9 cellular contexts compared by ENCODE assay signal in the genomic region with DNA sequence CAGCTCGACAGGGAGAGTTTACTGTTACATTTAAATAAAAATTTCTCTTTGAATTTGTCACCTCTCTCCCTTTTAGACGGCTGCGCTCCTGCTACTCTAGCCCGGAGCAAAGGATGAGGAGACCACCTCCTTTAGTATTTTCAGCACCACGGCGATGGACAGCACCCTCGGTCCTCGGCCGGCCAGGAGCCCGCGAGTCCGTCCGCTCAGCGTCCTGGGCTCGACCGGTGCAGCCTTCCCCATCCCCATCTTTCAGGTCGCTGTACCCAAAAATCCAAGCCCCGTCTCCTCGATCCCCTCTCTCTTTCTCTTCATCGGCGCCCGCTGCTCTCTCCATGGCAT. TPM values are rescaled to one million over a fixed set of nuclear protein-coding genes. Genes with fewer than 3 reads are reported as not detected.
DNase-seq lines count a peak whose midpoint lies in the region; ATAC-seq, FAIRE-seq and TF ChIP-seq lines count a peak whose summit lies in the region.
"Had no signal": no experiment of that assay in that cellular context is flagged by ENCODE, and none has a peak within 500 bp of the region (broad histone marks: within the 10 kb centered on the region; RNA-seq: fewer than 3 reads in every experiment).

No MANE protein-coding gene starts in this region.

- WGBS in H1 (ENCODE audit: extremely low coverage in 1 of 2, insufficient coverage in 1 of 2, insufficient read length in 1 of 2, insufficient replicate concordance in 2 of 2, low coverage in 1 of 2, low lambda C conversion rate in 2 of 2, missing lambda C conversion rate in 1 of 2), 2 experiments, result 7% methylated on average over 22 of the region's 22 CpGs; no CpG with 5 or more reads in 1 of the 2 experiments

- ATAC-seq in activated T-cell treated with anti-CD3 and anti-CD28 coated beads, Interleukin-2, amount 50 U/mL, for 72 hours (replicated peaks in 1 of 2), result no peak
- ATAC-seq in GM18498 (IDR thresholded peaks at IDR 0.05; ENCODE audit: unreplicated experiment) (no peak), GM19328 (IDR thresholded peaks at IDR 0.05; ENCODE audit: unreplicated experiment) (no peak)

- no peak for TF ChIP-seq CTCF in H1 (IDR thresholded peaks at IDR 0.05; ENCODE audit: control extremely low read depth in 1 of 3, insufficient read depth in 1 of 3, low read depth in 1 of 3, low read length in 3 of 3)
- TF ChIP-seq CTCF in vagina (IDR thresholded peaks at IDR 0.05), result no peak

- no peak overlapping the region for H4K5ac ChIP-seq in H1 (ENCODE audit: insufficient read length, low read depth, low read length)

- TF ChIP-seq POLR2A in H1 (IDR thresholded peaks at IDR 0.05; ENCODE audit: control extremely low read depth in 1 of 2, low read depth in 2 of 2, low read length in 2 of 2), result no peak
- TF ChIP-seq POLR2A in vagina (IDR thresholded peaks at IDR 0.05), result no peak

- CTCF ChIA-PET in H1 (lab: Charles Lee; ENCODE audit: partially characterized antibody), result interaction anchor here (0.9 to 4.5 kb wide), 3 partner anchors 11 to 27 kb away, joined by 3 to 20 read pairs (median 5); no protein-coding TSS in a partner anchor

- H2AK5ac ChIP-seq in H1 (ENCODE audit: low read depth, low read length), result no peak overlapping the region

- H3K36me3 ChIP-seq in H1 (ENCODE audit: control insufficient read depth in 2 of 4, insufficient read depth in 4 of 4, low read length in 3 of 4) (peaks cover 0 to 4% (median 0%) of the 10 kb centered on the region in 4 experiments; a peak in 1 of 8 replicates), vagina (no peaks in the 10 kb centered on the region)

- no peak overlapping the region for H3K9ac ChIP-seq in H1 (replicated peaks in 1 of 4; ENCODE audit: extremely low read depth in 1 of 4, low read depth in 3 of 4, low read length in 3 of 4)

- H3K27me3 ChIP-seq in H1 (replicated peaks in 1 of 4; ENCODE audit: control insufficient read depth in 3 of 4, extremely low read depth in 1 of 4, insufficient read depth in 3 of 4, low read length in 3 of 4) (peaks cover 37 to 67% (median 60%) of the 10 kb centered on the region in 4 experiments), vagina (peaks cover 14% of the 10 kb centered on the region)

- H2BK12ac ChIP-seq in H1 (ENCODE audit: low read depth, low read length), result no peak overlapping the region

- H3K4me1 Mint-ChIP-seq in activated T-cell treated with anti-CD3 and anti-CD28 coated beads, Interleukin-2, amount 50 U/mL, for 72 hours (ENCODE audit: low read depth), result peaks cover 6% of the 10 kb centered on the region

- TF ChIP-seq EP300 in H1 (IDR thresholded peaks at IDR 0.05; ENCODE audit: borderline replicate concordance in 1 of 2, low read depth in 2 of 2, low read length in 2 of 2), result no peak

- no peak overlapping the region for H2BK5ac ChIP-seq in H1 (ENCODE audit: low read depth, low read length)

- intact Hi-C loops in vagina (cut with DNase I), result no loop called here

- peaks cover 4 to 5% of the 10 kb centered on the region in 2 experiments for H4K20me1 ChIP-seq in H1 (replicated peaks in 1 of 2; ENCODE audit: control insufficient read depth in 1 of 2, insufficient read depth in 2 of 2, low read length in 2 of 2)

- H3K4me1 ChIP-seq in H1 (replicated peaks in 1 of 4; ENCODE audit: control insufficient read depth in 3 of 4, insufficient read depth in 4 of 4, low read length in 3 of 4) (peaks cover 0 to 7% (median 2%) of the 10 kb centered on the region in 4 experiments; a peak in 3 of 7 replicates), vagina (peaks cover 26% of the 10 kb centered on the region)

- no peak overlapping the region for H2BK20ac ChIP-seq in H1 (ENCODE audit: low read length)

- H3K27ac ChIP-seq in H1 (ENCODE audit: low read depth, low read length), result no peak overlapping the region
- H3K27ac ChIP-seq in vagina, result no peak overlapping the region

- H3K4me3 Mint-ChIP-seq in activated T-cell treated with anti-CD3 and anti-CD28 coated beads, Interleukin-2, amount 50 U/mL, for 72 hours, result no peak overlapping the region
- H3K4me3 Mint-ChIP-seq: activated B cell treated with CpG ODN at 0.5 μM for 24 hours had no signal

- H4K91ac ChIP-seq in H1 (replicated peaks; ENCODE audit: insufficient read length, low read length), result no peak overlapping the region

- no peak overlapping the region for H3K14ac ChIP-seq in H1 (ENCODE audit: insufficient read length)

- peaks cover 15% of the 10 kb centered on the region for H3K23me2 ChIP-seq in H1 (ENCODE audit: low read depth, low read length)

- no peak overlapping the region for H3K27ac Mint-ChIP-seq in activated T-cell treated with anti-CD3 and anti-CD28 coated beads, Interleukin-2, amount 50 U/mL, for 72 hours
- H3K27ac Mint-ChIP-seq: activated B cell treated with CpG ODN at 0.5 μM for 24 hours had no signal

- H2BK120ac ChIP-seq in H1 (replicated peaks; ENCODE audit: low read depth, low read length), result no peak overlapping the region

- no peak overlapping the region for H3K18ac ChIP-seq in H1 (ENCODE audit: extremely low read depth, low read length)

- peak overlapping the region; percentile 84 to 87 (median 86); a peak in 7 of 8 replicates for H3K4me3 ChIP-seq in H1 (ENCODE audit: extremely low read depth in 1 of 4, insufficient read depth in 2 of 4, low read depth in 3 of 4, low read length in 4 of 4)
- peak overlapping the region; percentile 24 for H3K4me3 ChIP-seq in vagina

- H2AFZ ChIP-seq in H1 (ENCODE audit: low read length), result no peak overlapping the region

- H3K27me3 Mint-ChIP-seq in activated T-cell treated with anti-CD3 and anti-CD28 coated beads, Interleukin-2, amount 50 U/mL, for 72 hours (ENCODE audit: low read depth), result peaks cover 65% of the 10 kb centered on the region

- H4K8ac ChIP-seq in H1 (ENCODE audit: extremely low read depth, insufficient read depth, low read length), result no peak overlapping the region; the same call in 1 of the 2 replicates

- H2BK15ac ChIP-seq in H1 (ENCODE audit: low read length), result no peak overlapping the region

- H3K9me3 ChIP-seq in H1 (ENCODE audit: insufficient read depth in 2 of 2, low read depth in 1 of 2, low read length in 1 of 2), result no peaks in the 10 kb centered on the region
- H3K9me3 ChIP-seq in vagina, result no peaks in the 10 kb centered on the region

- no peak for FAIRE-seq in H1 (lab: Jason Lieb, UNC)

- no peaks in the 10 kb centered on the region for H3K9me3 Mint-ChIP-seq in activated T-cell treated with anti-CD3 and anti-CD28 coated beads, Interleukin-2, amount 50 U/mL, for 72 hours
- H3K9me3 Mint-ChIP-seq: activated B cell treated with CpG ODN at 0.5 μM for 24 hours had no signal

- DNase-seq in activated T-cell treated with anti-CD3 and anti-CD28 coated beads, Interleukin-2, amount 50 U/mL, for 72 hours, result peak; percentile 6 to 15
- DNase-seq in activated T-cell treated with anti-CD3 and anti-CD28 coated beads for 4 hours (no peak), H1 (ENCODE audit: low read depth in 1 of 2, low spot score in 2 of 2) (peak in 1 of 2 experiments; percentile 92), medulla oblongata (ENCODE audit: extremely low spot score) (peak; percentile 65), vagina (ENCODE audit: extremely low spot score in 2 of 2) (no peak), pons (ENCODE audit: low spot score) (no peak)
- DNase-seq: activated B cell treated with CpG ODN at 0.5 μM for 24 hours had no signal

- POLR2A ChIA-PET in H1 (lab: Charles Lee; ENCODE audit: partially characterized antibody), result interaction anchor here (0.9 to 1.2 kb wide), 5 partner anchors 11 to 26 kb away, joined by 3 to 6 read pairs (median 3); no protein-coding TSS in a partner anchor

- no peak overlapping the region for H3K56ac ChIP-seq in H1 (replicated peaks; ENCODE audit: insufficient read length, low read depth, low read length)

- no peak overlapping the region for H3K23ac ChIP-seq in H1 (ENCODE audit: insufficient read length)

- H3K79me2 ChIP-seq in H1 (ENCODE audit: control insufficient read depth in 1 of 2, insufficient read depth in 2 of 2, low read length in 2 of 2), result no peaks in the 10 kb centered on the region

- 0 out of 4 replicates have a peak, but pooled peaks of 1 of the 2 experiments have one; percentile 5 for TF ChIP-seq RAD21 in H1 (IDR thresholded peaks at IDR 0.05 in 1 of 2, conservative IDR thresholded peaks at IDR 0.05 in 1 of 2; ENCODE audit: low read depth in 2 of 2, low read length in 2 of 2)

- peak overlapping the region; percentile 99 to 100 for H3K4me2 ChIP-seq in H1 (ENCODE audit: insufficient read depth in 1 of 2, low read depth in 2 of 2, low read length in 2 of 2)

- no peaks in the 10 kb centered on the region for H3K79me1 ChIP-seq in H1 (ENCODE audit: low read depth, low read length)

- H3K4ac ChIP-seq in H1 (replicated peaks; ENCODE audit: insufficient read length, low read depth, low read length), result no peak overlapping the region

- H3K36me3 Mint-ChIP-seq in activated T-cell treated with anti-CD3 and anti-CD28 coated beads, Interleukin-2, amount 50 U/mL, for 72 hours (ENCODE audit: insufficient read depth in 2 of 2), result peaks cover 0 to 3% of the 10 kb centered on the region in 2 donors

TF ChIP-seq in H1, 55 proteins besides CTCF, POLR2A, EP300 and RAD21 (continues in another document):
- no peak for TF ChIP-seq POU5F1 (IDR thresholded peaks at IDR 0.05; ENCODE audit: low read depth, low read length)
- TF ChIP-seq SIN3A (conservative IDR thresholded peaks at IDR 0.05 in 1 of 2, IDR thresholded peaks at IDR 0.05 in 1 of 2; ENCODE audit: low read depth in 1 of 2, low read length in 2 of 2), result peak; percentile 92 to 97; a peak in 3 of 4 replicates
- TF ChIP-seq NANOG (IDR thresholded peaks at IDR 0.05; ENCODE audit: insufficient read depth, low read depth, low read length, poor library complexity, severe bottlenecking), result no peak
- TF ChIP-seq RXRA (IDR thresholded peaks at IDR 0.05; ENCODE audit: insufficient read depth, low read depth, low read length), result no peak
- 0 out of 2 replicates have a peak, but pooled peaks have one; percentile 23 for TF ChIP-seq CREB1 (IDR thresholded peaks at IDR 0.05)
- peak in 1 of 2 experiments; percentile 57; a peak in 2 of 4 replicates for TF ChIP-seq HDAC2 (IDR thresholded peaks at IDR 0.05; ENCODE audit: borderline replicate concordance in 1 of 2, low read depth in 2 of 2, low read length in 2 of 2)
- no peak for TF ChIP-seq JUN (IDR thresholded peaks at IDR 0.05; ENCODE audit: low read depth, low read length)
- TF ChIP-seq EGR1 (IDR thresholded peaks at IDR 0.05; ENCODE audit: borderline replicate concordance, low read depth, low read length), result no peak
- no peak for TF ChIP-seq KDM1A (IDR thresholded peaks at IDR 0.05; ENCODE audit: borderline replicate concordance, low read length)

RNA-seq across cellular contexts. Expression of a gene that starts 0.8 kb away (rescaled TPM):
- total RNA-seq in activated T-cell treated with anti-CD3 and anti-CD28 coated beads, Interleukin-2, amount 50 U/mL, for 72 hours, result not detected
- total RNA-seq in H1 (2021; fragmentation: NEBNext Ultra II Directional; extraction: Animal tissue kit (Norgen Biotek cat#: 25700)), result 3.3 and 3.4 TPM in 2 replicates
- polyA plus RNA-seq in H1 (2011; rRNA removed), result 1.6 and 2.8 TPM in 2 replicates
- polyA plus RNA-seq in H1 (2011; cell fraction: cytosol; rRNA removed), result 1.6 TPM
- polyA plus RNA-seq in H1 (2011; cell fraction: nucleus; rRNA removed), result 4.1 TPM
- 1.6 to 3.7 TPM (median 2.9 TPM) in 4 replicates for polyA plus RNA-seq in H1 (2012, experiment 1 of 2)
- 1.5 TPM for polyA plus RNA-seq in H1 (2012, experiment 2 of 2)
- 11.9 TPM for polyA plus RNA-seq in H1 (2013, experiment 1 of 2)
- polyA plus RNA-seq in H1 (2013, experiment 2 of 2), result 11.2 TPM
- 0.63 and 0.93 TPM in 2 replicates for polyA minus RNA-seq in H1 (2011; rRNA and poly(A)+ RNA removed)
- 1.4 TPM for polyA minus RNA-seq in H1 (2011; cell fraction: cytosol; rRNA and poly(A)+ RNA removed)
- polyA minus RNA-seq in H1 (2011; cell fraction: nucleus; rRNA and poly(A)+ RNA removed), result 5.7 TPM
- 2.2 TPM for total RNA-seq in vagina
- total RNA-seq: activated B cell treated with CpG ODN at 0.5 μM for 24 hours had no signal

Comparison
In these comparisons a context has a peak if more than half of its experiments do, and no peak if none do; other contexts are left out.
1. DNase-seq: peak in activated T-cell treated with anti-CD3 and anti-CD28 coated beads, Interleukin-2, amount 50 U/mL, for 72 hours (2 of 2) and medulla oblongata (single experiment); none in activated T-cell treated with anti-CD3 and anti-CD28 coated beads for 4 hours (single experiment), vagina (0 of 2) and pons (single experiment).